In genomic region chrX:530726-531610, GRCh38 we compare ENCODE assay signal across 21 cellular contexts.
"Had no signal": no experiment of that assay in that cellular context is flagged by ENCODE, and none has a peak within 500 bp of the region (broad histone marks: within the 10 kb centered on the region; RNA-seq: fewer than 3 reads in every experiment).

No MANE protein-coding gene starts in this region.

- H3K27ac ChIP-seq: dorsolateral prefrontal cortex, epithelial cell of prostate, hepatocyte, left ventricle myocardium inferior, tibial artery had no signal

- H3K36me3 ChIP-seq: left ventricle myocardium inferior, tibial artery had no signal

- H3K4me2 ChIP-seq: hepatocyte had no signal

- H2AFZ ChIP-seq: hepatocyte had no signal

- DNase-seq: activated CD4-positive, alpha-beta T cell treated with anti-CD3 and anti-CD28 coated beads, Interleukin-2, amount 50 U/mL, for 1 hour; activated CD4-positive, CD25-positive, alpha-beta regulatory T cell treated with anti-CD3 and anti-CD28 coated beads, Interleukin-2, amount 50 U/mL, for 72 hours; activated CD8-positive, alpha-beta memory T cell treated with anti-CD3 and anti-CD28 coated beads, Interleukin-2, amount 50 U/mL, for 4 hours; activated effector memory CD4-positive, alpha-beta T cell treated with Interleukin-2 at 50 U/mL for 16 hours; activated naive CD4-positive, alpha-beta T cell treated with anti-CD3 and anti-CD28 coated beads, Interleukin-2, amount 10 ng/mL, durations not matched to agents 7 days and 5 days; activated naive CD8-positive, alpha-beta T cell treated with anti-CD3 and anti-CD28 coated beads, Interleukin-2, amount 50 U/mL, for 24 hours; activated T-cell treated with anti-CD3 and anti-CD28 coated beads, Interleukin-2, amount 50 U/mL, for 48 hours; anterior cingulate cortex; central memory CD4-positive, alpha-beta T cell; dorsolateral prefrontal cortex; foreskin fibroblast; kidney glomerular epithelial cell; left ventricle myocardium inferior; mammary epithelial cell; nephron progenitor cell; stimulated activated CD4-positive, alpha-beta T cell treated with anti-CD3 and anti-CD28 coated beads, Interleukin-12 subunit alpha, Interleukin-12 subunit beta, amount 100 ng/mL, for 4 hours; stimulated activated CD4-positive, alpha-beta T cell treated with anti-CD3 and anti-CD28 coated beads, Interleukin-2, amount 100 ng/mL, for 24 hours; stimulated activated naive CD4-positive, alpha-beta T cell treated with Interleukin-2 at 50 U/mL for 16 hours; tibial artery had no signal

- H3K4me1 ChIP-seq: left ventricle myocardium inferior, tibial artery had no signal

- H3K4me3 ChIP-seq: dorsolateral prefrontal cortex, hepatocyte, left ventricle myocardium inferior, tibial artery had no signal

- H3K79me2 ChIP-seq: hepatocyte had no signal

- H3K9me3 ChIP-seq: left ventricle myocardium inferior, tibial artery had no signal

- H3K27me3 ChIP-seq: hepatocyte, tibial artery had no signal
